ENCODE assay signal across 11 cellular contexts in the genomic region with DNA sequence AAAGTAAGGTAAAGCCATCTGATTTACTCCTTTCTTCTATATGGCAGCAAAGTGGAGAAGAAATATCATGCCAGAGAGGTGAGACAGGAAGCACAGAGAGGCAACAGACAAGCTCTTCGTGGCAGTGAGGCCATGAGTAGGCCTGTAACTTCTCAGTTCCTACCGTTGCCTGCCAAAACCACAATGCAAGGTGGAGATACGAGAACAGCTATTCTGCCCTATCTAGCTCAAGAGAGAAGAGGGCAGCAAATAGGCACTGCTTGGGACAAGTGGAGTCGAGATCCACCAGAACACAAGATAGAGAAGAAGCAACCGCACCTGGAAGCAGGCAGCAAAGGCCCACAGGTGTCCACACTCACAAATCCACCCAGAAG. TPM values are rescaled to one million over a fixed set of nuclear protein-coding genes. Genes with fewer than 3 reads are reported as not detected.
DNase-seq lines count a peak whose midpoint lies in the region; ATAC-seq and TF ChIP-seq lines count a peak whose summit lies in the region.
"Had no signal": no experiment of that assay in that cellular context is flagged by ENCODE, and none has a peak within 500 bp of the region (broad histone marks: within the 10 kb centered on the region; RNA-seq: fewer than 3 reads in every experiment).

No MANE protein-coding gene starts in this region.

- H3K9me3 ChIP-seq in mucosa of descending colon, result no peaks in the 10 kb centered on the region
- H3K9me3 ChIP-seq: colonic mucosa, lower lobe of right lung had no signal

- H3K4me3 ChIP-seq in mucosa of descending colon, result no peak overlapping the region
- H3K4me3 ChIP-seq: colonic mucosa, lower lobe of right lung, SK-N-MC had no signal

- TF ChIP-seq CTCF in GM10266 (IDR thresholded peaks at IDR 0.05; ENCODE audit: control insufficient read depth, insufficient read depth, low read depth, missing control alignments) (no peak), VCaP (conservative IDR thresholded peaks at IDR 0.05) (no peak), mucosa of descending colon (IDR thresholded peaks at IDR 0.05) (no peak)

- DNase-seq in GM10266 (ENCODE audit: extremely low spot score), result peak; percentile 36
- DNase-seq in mucosa of descending colon, result no peak
- no peak for DNase-seq in NCI-H345 (lab: John Stamatoyannopoulos, UW)
- DNase-seq in NCI-H226, result no peak
- DNase-seq in NCI-H187 (lab: John Stamatoyannopoulos, UW), result no peak
- DNase-seq: colonic mucosa, lower lobe of right lung, NCI-H524 treated with DMSO at 0.1 percent for 48 hours had no signal

- no peaks in the 10 kb centered on the region for H3K4me1 ChIP-seq in mucosa of descending colon (ENCODE audit: low read depth)
- H3K4me1 ChIP-seq: colonic mucosa had no signal

- H3K27ac ChIP-seq in VCaP, result peak overlapping the region; percentile 58; the same call in 1 of the 2 replicates
- H3K27ac ChIP-seq: colonic mucosa, lower lobe of right lung, SK-N-MC had no signal

- ATAC-seq in GM21717 (IDR thresholded peaks at IDR 0.05; ENCODE audit: unreplicated experiment) (peak; percentile 63), mucosa of descending colon (peak; percentile 17)

- H3K36me3 ChIP-seq in mucosa of descending colon (ENCODE audit: low read depth), result no peaks in the 10 kb centered on the region
- H3K36me3 ChIP-seq: colonic mucosa had no signal

- intact Hi-C loops in mucosa of descending colon (cut with DNase I, micrococcal nuclease), result no loop called here

RNA-seq across cellular contexts. Expression of a gene that starts 24.8 kb away (rescaled TPM):
- 10 to 100 TPM; 19.6 to 24.1 (median 20.6) TPM for total RNA-seq in mucosa of descending colon

RNA-seq across cellular contexts. Expression of a gene that starts 25.2 kb away (rescaled TPM):
- total RNA-seq in mucosa of descending colon, result 1 to 10 TPM in 1 of 3 donors, under 1 TPM in 2; 0.41 to 2.0 (median 0.48) TPM
